18 cellular contexts compared by ENCODE assay signal in the genomic region with DNA sequence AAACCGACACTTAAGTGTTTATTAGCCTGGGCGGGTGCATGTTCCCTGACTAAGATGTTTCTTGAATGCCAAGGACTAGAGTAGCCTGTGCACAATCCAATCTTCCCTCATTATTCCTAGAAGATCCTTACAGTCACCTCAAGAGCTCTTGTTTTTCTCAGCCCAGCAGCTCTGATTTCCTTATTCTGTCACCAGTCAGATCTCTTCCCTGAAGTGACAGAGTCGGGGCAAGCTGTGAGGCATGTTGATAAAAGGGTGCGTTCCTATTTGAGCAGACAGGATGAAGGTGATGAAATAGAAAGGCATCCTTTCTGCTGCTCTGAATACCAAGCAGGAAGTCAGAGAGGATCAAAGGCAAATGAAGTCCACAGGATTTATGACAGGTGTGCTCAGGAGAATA.
DNase-seq lines count a peak whose midpoint lies in the region; ATAC-seq and TF ChIP-seq lines count a peak whose summit lies in the region.
"Had no signal": no experiment of that assay in that cellular context is flagged by ENCODE, and none has a peak within 500 bp of the region (broad histone marks: within the 10 kb centered on the region; RNA-seq: fewer than 3 reads in every experiment).

No MANE protein-coding gene starts in this region.

- H2BK5ac ChIP-seq in mesendoderm (ENCODE audit: low read length): no peak overlapping the region

- H4K5ac ChIP-seq in mesendoderm (ENCODE audit: low read length): no peak overlapping the region

- no peak overlapping the region for H2BK15ac ChIP-seq in mesendoderm (replicated peaks; ENCODE audit: low read depth)

- no peak overlapping the region for H3K4ac ChIP-seq in mesendoderm (ENCODE audit: low read depth, low read length)

- H3K9me3 ChIP-seq in breast epithelium: no peaks in the 10 kb centered on the region
- H3K9me3 ChIP-seq: left ventricle myocardium inferior had no signal

- H3K36me3 ChIP-seq in breast epithelium (no peaks in the 10 kb centered on the region), mesendoderm (ENCODE audit: control insufficient read depth, insufficient read depth, low read length) (no peaks in the 10 kb centered on the region)
- H3K36me3 ChIP-seq: left ventricle myocardium inferior had no signal

- WGBS in mesendoderm (ENCODE audit: extremely low coverage, insufficient coverage, low lambda C conversion rate): no CpG with 5 or more reads among the region's 4 CpGs

- H3K27me3 ChIP-seq in breast epithelium: no peaks in the 10 kb centered on the region
- H3K27me3 ChIP-seq in mesendoderm (ENCODE audit: insufficient read depth, low read length, poor library complexity): no peaks in the 10 kb centered on the region

- H3K36me3 Mint-ChIP-seq in MCF 10A (ENCODE audit: insufficient read depth, unreplicated experiment) (no peaks in the 10 kb centered on the region), chondrocyte (ENCODE audit: low read depth) (no peaks in the 10 kb centered on the region)

- peak overlapping the region; percentile 21 for H3K27ac Mint-ChIP-seq in MCF 10A (ENCODE audit: low read depth, unreplicated experiment)
- H3K27ac Mint-ChIP-seq in chondrocyte (ENCODE audit: unreplicated experiment): no peak overlapping the region
- H3K27ac Mint-ChIP-seq: activated T-helper 2 cell treated with anti-CD3 and anti-CD28 coated beads, Interferon-gamma antibody, Interleukin-2, Interleukin-4, amounts not matched to agents 10 μg/mL and 5 μg/mL and 100 μg/mL, durations not matched to agents 14 hours and 24 hours and 36 hours had no signal

- no peaks in the 10 kb centered on the region for H3K27me3 Mint-ChIP-seq in MCF 10A (ENCODE audit: insufficient read depth, unreplicated experiment)
- peaks cover 2% of the 10 kb centered on the region for H3K27me3 Mint-ChIP-seq in chondrocyte (ENCODE audit: low read depth)

- no peak overlapping the region for H4K8ac ChIP-seq in mesendoderm (ENCODE audit: low read depth, low read length)

- no peak overlapping the region for H3K4me3 ChIP-seq in breast epithelium
- H3K4me3 ChIP-seq in mesendoderm (ENCODE audit: low read length): no peak overlapping the region
- H3K4me3 ChIP-seq: left ventricle myocardium inferior, smooth muscle cell had no signal

- H3K79me1 ChIP-seq in mesendoderm (ENCODE audit: low read length): no peaks in the 10 kb centered on the region

- no peak overlapping the region for H2AK5ac ChIP-seq in mesendoderm (ENCODE audit: low read length)

- no peaks in the 10 kb centered on the region for H3K79me2 ChIP-seq in mesendoderm (ENCODE audit: control insufficient read depth, insufficient read depth, low read length)
- H3K79me2 ChIP-seq: parathyroid adenoma had no signal

- CTCF ChIA-PET in MCF 10A (lab: Yijun Ruan, JAX): interaction anchor here (0.9 to 4.3 kb wide), 3 partner anchors 14 to 1070 kb away, joined by 3 to 23 read pairs (median 3); no protein-coding TSS in a partner anchor

- H3K4me2 ChIP-seq in mesendoderm (ENCODE audit: low read length): no peak overlapping the region
- H3K4me2 ChIP-seq: smooth muscle cell had no signal

- no peaks in the 10 kb centered on the region for H3K4me1 ChIP-seq in breast epithelium
- H3K4me1 ChIP-seq in mesendoderm (ENCODE audit: control insufficient read depth, low read depth, low read length): no peaks in the 10 kb centered on the region
- H3K4me1 ChIP-seq: left ventricle myocardium inferior, parathyroid adenoma had no signal

- H3K9me3 Mint-ChIP-seq in MCF 10A (ENCODE audit: unreplicated experiment): no peaks in the 10 kb centered on the region
- H3K9me3 Mint-ChIP-seq in chondrocyte (ENCODE audit: low read depth): no peaks in the 10 kb centered on the region
- H3K9me3 Mint-ChIP-seq: activated T-helper 2 cell treated with anti-CD3 and anti-CD28 coated beads, Interferon-gamma antibody, Interleukin-2, Interleukin-4, amounts not matched to agents 10 μg/mL and 5 μg/mL and 100 μg/mL, durations not matched to agents 14 hours and 24 hours and 36 hours had no signal

- BruUV-seq in MCF 10A (replicated peaks; lab: Mats Ljungman, UMichigan): no TSS peak

- peaks cover 8% of the 10 kb centered on the region for H3K4me1 Mint-ChIP-seq in MCF 10A (ENCODE audit: insufficient read depth, unreplicated experiment)
- peaks cover 12% of the 10 kb centered on the region for H3K4me1 Mint-ChIP-seq in chondrocyte (ENCODE audit: low read depth)

- no peak overlapping the region for H3K9ac ChIP-seq in mesendoderm (ENCODE audit: low read length)
- H3K9ac ChIP-seq: parathyroid adenoma had no signal

- no peak for TF ChIP-seq POLR2A in breast epithelium (IDR thresholded peaks at IDR 0.05)

- peak; percentile 8 for DNase-seq in MCF 10A (ENCODE audit: unreplicated experiment)
- DNase-seq in breast epithelium (ENCODE audit: low spot score in 2 of 2): no peak
- DNase-seq in epithelial cell of prostate (ENCODE audit: low read depth, low spot score): peak; percentile 50
- DNase-seq in mesendoderm: peak; percentile 85
- no peak for DNase-seq in chondrocyte (ENCODE audit: low spot score)
- DNase-seq in middle frontal gyrus (ENCODE audit: extremely low spot score, low spot score): no peak
- no peak for DNase-seq in left lobe of liver (ENCODE audit: low spot score)
- no peak for DNase-seq in NCI-H524 treated with DMSO at 0.1 percent for 48 hours (lab: John Stamatoyannopoulos, UW)
- DNase-seq: 8988T; C1 segment of cervical spinal cord; central memory CD4-positive, alpha-beta T cell; effector CD4-positive, alpha-beta T cell; left ventricle myocardium inferior; NCI-H146 had no signal

- no peak overlapping the region for H3K23ac ChIP-seq in mesendoderm (ENCODE audit: low read length)

- ATAC-seq in left lobe of liver: no peak
- ATAC-seq: activated CD4-positive, CD25-positive, alpha-beta regulatory T cell treated with anti-CD3 and anti-CD28 coated beads, Interleukin-2, amount 50 U/mL, for 24 hours had no signal

- POLR2A ChIA-PET in MCF 10A (lab: Yijun Ruan, JAX): no interaction called here

- no peak overlapping the region for H3K56ac ChIP-seq in mesendoderm (ENCODE audit: low read length)

- H2BK120ac ChIP-seq in mesendoderm (ENCODE audit: low read depth, low read length): no peak overlapping the region

- no peak for TF ChIP-seq CTCF in MCF 10A (IDR thresholded peaks at IDR 0.05; ENCODE audit: unreplicated experiment)
- no peak for TF ChIP-seq CTCF in breast epithelium (IDR thresholded peaks at IDR 0.05)
- TF ChIP-seq CTCF in chondrocyte (IDR thresholded peaks at IDR 0.05): no peak

- H3K27ac ChIP-seq in breast epithelium: no peak overlapping the region
- H3K27ac ChIP-seq in epithelial cell of prostate: peak overlapping the region; percentile 53
- no peak overlapping the region for H3K27ac ChIP-seq in mesendoderm (ENCODE audit: low read depth, low read length)
- H3K27ac ChIP-seq: left ventricle myocardium inferior, parathyroid adenoma had no signal

- no peak overlapping the region for H3K4me3 Mint-ChIP-seq in MCF 10A (ENCODE audit: unreplicated experiment)
- no peak overlapping the region for H3K4me3 Mint-ChIP-seq in chondrocyte (ENCODE audit: unreplicated experiment)

- no peak overlapping the region for H3K18ac ChIP-seq in mesendoderm (ENCODE audit: low read length)

- intact Hi-C loops in MCF 10A (cut with micrococcal nuclease): no loop called here
- intact Hi-C loops in breast epithelium (cut with DNase I; ENCODE audit: low total_unique reads): no loop called here

Comparison
In these comparisons a context has a peak if more than half of its experiments do, and no peak if none do; other contexts are left out.
1. DNase-seq: peak in MCF 10A (single experiment), epithelial cell of prostate (single experiment) and mesendoderm (single experiment); none in breast epithelium (0 of 2), chondrocyte (single experiment), middle frontal gyrus (single experiment), left lobe of liver (single experiment) and NCI-H524 treated with DMSO at 0.1 percent for 48 hours (single experiment).